ENCODE assay signal across 14 cellular contexts in the genomic region with DNA sequence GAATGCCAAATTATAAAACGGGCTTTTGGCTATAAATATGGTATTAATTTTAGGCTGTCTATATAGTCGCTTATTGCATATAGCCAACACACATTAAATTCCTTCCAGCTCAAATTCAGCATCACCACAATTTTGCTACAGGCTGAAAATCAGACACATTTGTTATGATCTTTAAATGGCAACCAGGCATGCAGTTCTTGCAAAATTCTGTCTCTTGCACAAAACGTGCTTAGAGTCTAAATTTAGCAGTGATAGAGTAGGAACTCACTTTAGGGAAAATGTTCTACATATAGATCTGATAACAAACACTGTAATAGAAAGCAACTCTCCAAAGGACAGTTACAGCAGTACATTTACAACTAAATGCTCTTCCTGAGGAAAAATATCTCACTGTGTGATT.
DNase-seq lines count a peak whose midpoint lies in the region; ATAC-seq and TF ChIP-seq lines count a peak whose summit lies in the region.
"Had no signal": no experiment of that assay in that cellular context is flagged by ENCODE, and none has a peak within 500 bp of the region (broad histone marks: within the 10 kb centered on the region; RNA-seq: fewer than 3 reads in every experiment).

No MANE protein-coding gene starts in this region.

- H3K27ac ChIP-seq in HL-60 (replicated peaks) = peak overlapping the region; percentile 5; the same call in 1 of the 2 replicates
- H3K27ac ChIP-seq in angular gyrus (ENCODE audit: low read depth, low read length) = peak overlapping the region; percentile 8

- TF ChIP-seq CTCF in AG04449 (IDR thresholded peaks at IDR 0.05; ENCODE audit: insufficient read depth, low read length, missing control alignments) (no peak), HL-60 (IDR thresholded peaks at IDR 0.05; ENCODE audit: insufficient read depth, low read length) (no peak), mesothelial cell of epicardium (IDR thresholded peaks at IDR 0.05; ENCODE audit: unreplicated experiment) (no peak)

- H3K4me3 Mint-ChIP-seq in mesothelial cell of epicardium = no peak overlapping the region
- H3K4me3 Mint-ChIP-seq: nephron progenitor cell had no signal

- H3K27me3 ChIP-seq in HL-60 (ENCODE audit: insufficient read depth, poor library complexity, severe bottlenecking) = no peaks in the 10 kb centered on the region

- POLR2A ChIA-PET in AG04449 (lab: Yijun Ruan, JAX) = no interaction called here

- H3K4me1 Mint-ChIP-seq in mesothelial cell of epicardium = peaks cover 21% of the 10 kb centered on the region
- H3K4me1 Mint-ChIP-seq: nephron progenitor cell had no signal

- ATAC-seq in HG02981 (IDR thresholded peaks at IDR 0.05; ENCODE audit: unreplicated experiment) = no peak
- ATAC-seq in GM18909 (IDR thresholded peaks at IDR 0.05; ENCODE audit: poor library complexity, unreplicated experiment) = no peak
- ATAC-seq in GM18873 (IDR thresholded peaks at IDR 0.05; ENCODE audit: low FRiP score, unreplicated experiment) = no peak

- no peaks in the 10 kb centered on the region for H3K27me3 Mint-ChIP-seq in mesothelial cell of epicardium (ENCODE audit: low read depth)

- peak overlapping the region; percentile 83 for H3K27ac Mint-ChIP-seq in mesothelial cell of epicardium
- H3K27ac Mint-ChIP-seq: nephron progenitor cell had no signal

- DNase-seq in AG04449 (ENCODE audit: low read depth, low spot score) (peak; percentile 45), HL-60 (ENCODE audit: low read depth in 1 of 2, low spot score in 1 of 2) (peak in 1 of 2 experiments; percentile 49), mesothelial cell of epicardium (ENCODE audit: low spot score in 2 of 2, unreplicated experiment in 2 of 2) (no peak)
- no peak for DNase-seq in activated effector memory CD4-positive, alpha-beta T cell treated with anti-CD3 and anti-CD28 coated beads, Interleukin-2, amount 50 U/mL, for 16 hours
- DNase-seq: activated naive CD4-positive, alpha-beta T cell treated with anti-CD3 and anti-CD28 coated beads, Interleukin-2, amount 50 U/mL, for 16 hours; cortex of kidney; EL; kidney glomerular epithelial cell; NCI-H2107; nephron progenitor cell had no signal

- CTCF ChIA-PET in AG04449 (lab: Yijun Ruan, JAX) = interaction anchor here (0.8 to 1.5 kb wide), 2 partner anchors 13 to 52 kb away, joined by 3 read pairs; no protein-coding TSS in a partner anchor

- H3K9me3 Mint-ChIP-seq in mesothelial cell of epicardium = no peaks in the 10 kb centered on the region
- H3K9me3 Mint-ChIP-seq: nephron progenitor cell had no signal

- H3K36me3 Mint-ChIP-seq in mesothelial cell of epicardium = peaks cover 21% of the 10 kb centered on the region

- H3K4me3 ChIP-seq in AG04449 (ENCODE audit: low read depth, low read length) (no peak overlapping the region), HL-60 (replicated peaks; ENCODE audit: insufficient read depth, low read length) (no peak overlapping the region)
